15 cellular contexts compared by ENCODE assay signal in genomic region chr6:604579-604978, GRCh38. TPM values are rescaled to one million over a fixed set of nuclear protein-coding genes. Genes with fewer than 3 reads are reported as not detected.
"Had no signal": no experiment of that assay in that cellular context is flagged by ENCODE, and none has a peak within 500 bp of the region (broad histone marks: within the 10 kb centered on the region; RNA-seq: fewer than 3 reads in every experiment).

No MANE protein-coding gene starts in this region.

- H3K4me3 ChIP-seq: left lung, ovary, sigmoid colon had no signal

- H3K4me3 Mint-ChIP-seq: activated naive CD8-positive, alpha-beta T cell treated with anti-CD3 and anti-CD28 coated beads for 36 hours; dendritic cell treated with granulocyte-macrophage colony-stimulating factor and Interleukin-4, amounts not matched to agents 40 ng/mL and 50 ng/mL, for 4 days; effector memory CD8-positive, alpha-beta T cell had no signal

- H3K4me1 Mint-ChIP-seq: activated naive CD8-positive, alpha-beta T cell treated with anti-CD3 and anti-CD28 coated beads for 36 hours had no signal

- H3K27me3 Mint-ChIP-seq: activated naive CD8-positive, alpha-beta T cell treated with anti-CD3 and anti-CD28 coated beads for 36 hours; dendritic cell treated with granulocyte-macrophage colony-stimulating factor and Interleukin-4, amounts not matched to agents 40 ng/mL and 50 ng/mL, for 4 days; effector memory CD8-positive, alpha-beta T cell had no signal

- H3K27ac ChIP-seq: brain microvascular endothelial cell, left lung, ovary, sigmoid colon had no signal

- ATAC-seq: effector memory CD8-positive, alpha-beta T cell; left lung had no signal

- H3K4me1 ChIP-seq: left lung, sigmoid colon had no signal

- H3K9me3 Mint-ChIP-seq: activated naive CD8-positive, alpha-beta T cell treated with anti-CD3 and anti-CD28 coated beads for 36 hours; dendritic cell treated with granulocyte-macrophage colony-stimulating factor and Interleukin-4, amounts not matched to agents 40 ng/mL and 50 ng/mL, for 4 days; effector memory CD8-positive, alpha-beta T cell had no signal

- H3K36me3 ChIP-seq: ovary had no signal

- H3K9me3 ChIP-seq: left lung, ovary, sigmoid colon had no signal

- H3K27me3 ChIP-seq: brain microvascular endothelial cell, left lung, ovary, sigmoid colon had no signal

- H3K27ac Mint-ChIP-seq: activated naive CD8-positive, alpha-beta T cell treated with anti-CD3 and anti-CD28 coated beads for 36 hours; dendritic cell treated with granulocyte-macrophage colony-stimulating factor and Interleukin-4, amounts not matched to agents 40 ng/mL and 50 ng/mL, for 4 days had no signal

- DNase-seq: activated CD4-positive, alpha-beta T cell treated with anti-CD3 and anti-CD28 coated beads, Interleukin-2, amount 50 U/mL, for 1 hour; activated CD4-positive, CD25-positive, alpha-beta regulatory T cell; activated gamma-delta T cell treated with Interleukin-2 at 50 U/mL for 16 hours; activated naive CD8-positive, alpha-beta T cell treated with anti-CD3 and anti-CD28 coated beads for 36 hours; activated T-cell treated with anti-CD3 and anti-CD28 coated beads, Interleukin-2, amount 50 U/mL, for 1 hour; brain microvascular endothelial cell; effector memory CD8-positive, alpha-beta T cell; mesendoderm; ovary; sigmoid colon; stimulated activated CD4-positive, alpha-beta T cell treated with anti-CD3 and anti-CD28 coated beads, Interleukin-12 subunit alpha, Interleukin-12 subunit beta, amount 100 ng/mL, for 4 hours; T1000 had no signal

RNA-seq across cellular contexts. Expression of gene HUS1B, which starts 52.3 kb away (rescaled TPM):
- total RNA-seq: epithelial cell of proximal tubule had no signal
